Comparison of ENCODE assay signal across 11 cellular contexts in genomic region chr7:135761751-135762488, GRCh38. TPM values are rescaled to one million over a fixed set of nuclear protein-coding genes. Genes with fewer than 3 reads are reported as not detected.
DNase-seq lines count a peak whose midpoint lies in the region; ATAC-seq and TF ChIP-seq lines count a peak whose summit lies in the region.
"Had no signal": no experiment of that assay in that cellular context is flagged by ENCODE, and none has a peak within 500 bp of the region (broad histone marks: within the 10 kb centered on the region; RNA-seq: fewer than 3 reads in every experiment).

No MANE protein-coding gene starts in this region.

- H3K4me1 ChIP-seq in upper lobe of left lung: peaks cover 2 to 11% (median 7%) of the 10 kb centered on the region in 4 donors
- no peaks in the 10 kb centered on the region for H3K4me1 ChIP-seq in A673 (ENCODE audit: insufficient read depth, low read length, poor library complexity, severe bottlenecking)
- peaks cover 0 to 9% (median 3%) of the 10 kb centered on the region in 4 donors for H3K4me1 ChIP-seq in tibial nerve

- BruUV-seq in A673 (replicated peaks; lab: Mats Ljungman, UMichigan): no TSS peak

- H3K9me3 ChIP-seq in upper lobe of left lung (no peaks in the 10 kb centered on the region), A673 (ENCODE audit: low read depth, low read length, poor library complexity, severe bottlenecking) (no peaks in the 10 kb centered on the region), tibial nerve (no peaks in the 10 kb centered on the region)

- no peak for TF ChIP-seq CTCF in upper lobe of left lung (IDR thresholded peaks at IDR 0.05)
- TF ChIP-seq CTCF in A673 (conservative IDR thresholded peaks at IDR 0.05; ENCODE audit: low read depth, low read length): no peak
- no peak for TF ChIP-seq CTCF in tibial nerve (IDR thresholded peaks at IDR 0.05)

- no peaks in the 10 kb centered on the region for H3K27me3 ChIP-seq in upper lobe of left lung
- H3K27me3 ChIP-seq in A673 (replicated peaks; ENCODE audit: insufficient read depth, low read depth, low read length, poor library complexity): peaks cover 22% of the 10 kb centered on the region
- no peaks in the 10 kb centered on the region for H3K27me3 ChIP-seq in tibial nerve
- H3K27me3 ChIP-seq: cardiac muscle cell had no signal

- peak overlapping the region; percentile 8 to 9 for H3K27ac Mint-ChIP-seq in activated naive CD4-positive, alpha-beta T cell treated with anti-CD3 and anti-CD28 coated beads, Interleukin-2, amount 50 U/mL, for 72 hours
- no peak overlapping the region for H3K27ac Mint-ChIP-seq in activated naive CD4-positive, alpha-beta T cell treated with anti-CD3 and anti-CD28 coated beads for 36 hours

- no peaks in the 10 kb centered on the region for H3K4me1 Mint-ChIP-seq in activated naive CD4-positive, alpha-beta T cell treated with anti-CD3 and anti-CD28 coated beads for 36 hours (ENCODE audit: low read depth)

- POLR2A ChIA-PET in A673 (lab: Charles Lee; ENCODE audit: low non-redundant PET): no interaction called here

- no peak for DNase-seq in activated naive CD4-positive, alpha-beta T cell treated with anti-CD3 and anti-CD28 coated beads, Interleukin-2, amount 50 U/mL, for 72 hours (ENCODE audit: low spot score in 2 of 2)
- no peak for DNase-seq in activated naive CD4-positive, alpha-beta T cell treated with anti-CD3 and anti-CD28 coated beads for 36 hours
- DNase-seq in astrocyte of the hippocampus (ENCODE audit: low read depth, low spot score): peak; percentile 85
- DNase-seq in iris pigment epithelial cell (ENCODE audit: low read depth): peak; percentile 72
- no peak for DNase-seq in upper lobe of left lung
- no peak for DNase-seq in A673 (ENCODE audit: low spot score)
- no peak for DNase-seq in tibial nerve (ENCODE audit: low spot score in 2 of 2)
- no peak for DNase-seq in stimulated activated naive CD4-positive, alpha-beta T cell (lab: John Stamatoyannopoulos, UW)
- DNase-seq: NCI-H1105 treated with DMSO at 0.1 percent for 48 hours, OCI-M1 had no signal

- no peak for TF ChIP-seq POLR2A in upper lobe of left lung (IDR thresholded peaks at IDR 0.05)
- no peak for TF ChIP-seq POLR2A in tibial nerve (IDR thresholded peaks at IDR 0.05)

- H3K36me3 Mint-ChIP-seq in activated naive CD4-positive, alpha-beta T cell treated with anti-CD3 and anti-CD28 coated beads, Interleukin-2, amount 50 U/mL, for 72 hours: no peaks in the 10 kb centered on the region
- no peaks in the 10 kb centered on the region for H3K36me3 Mint-ChIP-seq in activated naive CD4-positive, alpha-beta T cell treated with anti-CD3 and anti-CD28 coated beads for 36 hours (ENCODE audit: low read depth)

- no peak for ATAC-seq in activated naive CD4-positive, alpha-beta T cell treated with anti-CD3 and anti-CD28 coated beads, Interleukin-2, amount 50 U/mL, for 72 hours
- no peak for ATAC-seq in upper lobe of left lung (ENCODE audit: low FRiP score in 2 of 2)

- no peaks in the 10 kb centered on the region for H3K9me3 Mint-ChIP-seq in activated naive CD4-positive, alpha-beta T cell treated with anti-CD3 and anti-CD28 coated beads, Interleukin-2, amount 50 U/mL, for 72 hours
- H3K9me3 Mint-ChIP-seq in activated naive CD4-positive, alpha-beta T cell treated with anti-CD3 and anti-CD28 coated beads for 36 hours: peaks cover 3% of the 10 kb centered on the region

- intact Hi-C loops in activated naive CD4-positive, alpha-beta T cell treated with anti-CD3 and anti-CD28 coated beads for 36 hours (cut with micrococcal nuclease): no loop called here
- intact Hi-C loops in A673 (cut with micrococcal nuclease; ENCODE audit: unreplicated experiment): no loop called here

- CTCF ChIA-PET in activated naive CD4-positive, alpha-beta T cell treated with anti-CD3 and anti-CD28 coated beads for 36 hours (lab: Charles Lee): no interaction called here
- CTCF ChIA-PET in A673 (lab: Charles Lee): no interaction called here

- H3K27ac ChIP-seq in upper lobe of left lung: peak overlapping the region; percentile 34 to 80 (median 56)
- H3K27ac ChIP-seq in A673 (ENCODE audit: low read depth, low read length, poor library complexity, severe bottlenecking): no peak overlapping the region
- H3K27ac ChIP-seq in tibial nerve: peak overlapping the region in 1 of 4 donors; percentile 36
- H3K27ac ChIP-seq: cardiac muscle cell had no signal

- no peak overlapping the region for H3K4me3 Mint-ChIP-seq in activated naive CD4-positive, alpha-beta T cell treated with anti-CD3 and anti-CD28 coated beads for 36 hours

- H3K4me3 ChIP-seq in upper lobe of left lung (no peak overlapping the region), A673 (ENCODE audit: low read depth, low read length, poor library complexity, severe bottlenecking) (no peak overlapping the region), tibial nerve (no peak overlapping the region)
- H3K4me3 ChIP-seq: cardiac muscle cell had no signal

- TF ChIP-seq EP300 in upper lobe of left lung (IDR thresholded peaks at IDR 0.05) (no peak), tibial nerve (IDR thresholded peaks at IDR 0.05) (no peak)

- no peaks in the 10 kb centered on the region for H3K36me3 ChIP-seq in upper lobe of left lung
- H3K36me3 ChIP-seq in A673 (ENCODE audit: insufficient read depth, low read length, poor library complexity, severe bottlenecking): no peaks in the 10 kb centered on the region
- H3K36me3 ChIP-seq in tibial nerve: no peaks in the 10 kb centered on the region
- H3K36me3 ChIP-seq: cardiac muscle cell had no signal

- peaks cover 34% of the 10 kb centered on the region for H3K27me3 Mint-ChIP-seq in activated naive CD4-positive, alpha-beta T cell treated with anti-CD3 and anti-CD28 coated beads for 36 hours (ENCODE audit: low read depth)

- WGBS in upper lobe of left lung, 2 donors: 65 to 67% methylated on average over 10 of the region's 10 CpGs
- 61 to 65% methylated on average over 10 of the region's 10 CpGs for WGBS in tibial nerve, 2 donors

RNA-seq across cellular contexts. Expression of gene FAM180A, which starts 13.3 kb away (rescaled TPM):
- total RNA-seq in activated naive CD4-positive, alpha-beta T cell treated with anti-CD3 and anti-CD28 coated beads, Interleukin-2, amount 50 U/mL, for 72 hours: not detected
- total RNA-seq in activated naive CD4-positive, alpha-beta T cell treated with anti-CD3 and anti-CD28 coated beads for 36 hours: not detected
- 1 to 10 TPM in 4 of 6 donors, not detected in 2; 1.0 to 4.8 (median 2.5) TPM for total RNA-seq in upper lobe of left lung
- not detected in 2 replicates for total RNA-seq in A673 (2021)
- total RNA-seq in tibial nerve: 1 to 10 TPM; 2.1 to 7.7 (median 3.7) TPM
- total RNA-seq: cardiac muscle cell had no signal

RNA-seq across cellular contexts. Expression of gene SLC13A4, which starts 33.9 kb away (rescaled TPM):
- not detected for total RNA-seq in activated naive CD4-positive, alpha-beta T cell treated with anti-CD3 and anti-CD28 coated beads, Interleukin-2, amount 50 U/mL, for 72 hours
- total RNA-seq in activated naive CD4-positive, alpha-beta T cell treated with anti-CD3 and anti-CD28 coated beads for 36 hours: not detected
- total RNA-seq in upper lobe of left lung (under 1 TPM in 2 of 6 donors, not detected in 4; 0.20 to 0.30 TPM), A673 (2021) (not detected in 2 replicates), tibial nerve (not detected)

Comparison
In these comparisons a context has a peak if more than half of its experiments do, and no peak if none do; other contexts are left out.
1. DNase-seq: peak in astrocyte of the hippocampus (single experiment) and iris pigment epithelial cell (single experiment); none in activated naive CD4-positive, alpha-beta T cell treated with anti-CD3 and anti-CD28 coated beads, Interleukin-2, amount 50 U/mL, for 72 hours (0 of 2), activated naive CD4-positive, alpha-beta T cell treated with anti-CD3 and anti-CD28 coated beads for 36 hours (single experiment), upper lobe of left lung (0 of 2), A673 (single experiment), tibial nerve (0 of 2) and stimulated activated naive CD4-positive, alpha-beta T cell (0 of 6).